9 cellular contexts compared by ENCODE assay signal in genomic region chr10:113326160-113327111, GRCh38.
A peak's percentile ranks its signal among the peaks of the same experiment; 100 is the strongest.
DNase-seq lines count a peak whose midpoint lies in the region; ATAC-seq and TF ChIP-seq lines count a peak whose summit lies in the region.
"Had no signal": no experiment of that assay in that cellular context is flagged by ENCODE, and none has a peak within 500 bp of the region (broad histone marks: within the 10 kb centered on the region; RNA-seq: fewer than 3 reads in every experiment).

No MANE protein-coding gene starts in this region.

- peak; percentile 80 for DNase-seq in GM04504 (ENCODE audit: low read depth)
- DNase-seq in HS-27A (ENCODE audit: low read depth) = peak; percentile 39
- peak; percentile 34 for DNase-seq in activated naive CD8-positive, alpha-beta T cell treated with anti-CD3 and anti-CD28 coated beads, Interleukin-2, amount 50 U/mL, for 24 hours
- peak; percentile 20 to 55 for DNase-seq in stimulated activated effector memory CD8-positive, alpha-beta T cell treated with anti-CD3 and anti-CD28 coated beads, Interleukin-12 subunit alpha, Interleukin-12 subunit beta, amount 100 ng/mL, for 72 hours (ENCODE audit: low spot score in 2 of 2)
- DNase-seq in Caco-2 = no peak
- no peak for DNase-seq in GF-D8 (lab: John Stamatoyannopoulos, UW)

- H3K4me1 Mint-ChIP-seq in activated naive CD8-positive, alpha-beta T cell treated with anti-CD3 and anti-CD28 coated beads, Interleukin-2, amount 50 U/mL, for 24 hours = peaks cover 10% of the 10 kb centered on the region
- H3K4me1 Mint-ChIP-seq in stimulated activated effector memory CD8-positive, alpha-beta T cell treated with anti-CD3 and anti-CD28 coated beads, Interleukin-12 subunit alpha, Interleukin-12 subunit beta, amount 100 ng/mL, for 72 hours = peaks cover 8% of the 10 kb centered on the region
- no peaks in the 10 kb centered on the region for H3K4me1 Mint-ChIP-seq in Caco-2 (ENCODE audit: low read depth, unreplicated experiment)

- H3K4me3 ChIP-seq in iPS-20b (ENCODE audit: low read length) (no peak overlapping the region), Caco-2 (ENCODE audit: low read depth, low read length) (no peak overlapping the region)

- H3K9me3 ChIP-seq in iPS-20b (ENCODE audit: insufficient read depth, low read depth, low read length) (no peaks in the 10 kb centered on the region), Caco-2 (no peaks in the 10 kb centered on the region)

- no peaks in the 10 kb centered on the region for H3K36me3 ChIP-seq in iPS-20b (ENCODE audit: insufficient read depth, low read depth, low read length)
- H3K36me3 ChIP-seq in Caco-2 (ENCODE audit: control insufficient read depth, insufficient read depth, low read length) = no peaks in the 10 kb centered on the region

- H3K4me1 ChIP-seq in iPS-20b (ENCODE audit: insufficient read depth, low read length) = peaks cover 15% of the 10 kb centered on the region
- H3K4me1 ChIP-seq in Caco-2 = peaks cover 7% of the 10 kb centered on the region; the same call in 1 of the 2 replicates

- no peaks in the 10 kb centered on the region for H3K9me3 Mint-ChIP-seq in activated naive CD8-positive, alpha-beta T cell treated with anti-CD3 and anti-CD28 coated beads, Interleukin-2, amount 50 U/mL, for 24 hours
- no peaks in the 10 kb centered on the region for H3K9me3 Mint-ChIP-seq in stimulated activated effector memory CD8-positive, alpha-beta T cell treated with anti-CD3 and anti-CD28 coated beads, Interleukin-12 subunit alpha, Interleukin-12 subunit beta, amount 100 ng/mL, for 72 hours
- no peaks in the 10 kb centered on the region for H3K9me3 Mint-ChIP-seq in Caco-2 (ENCODE audit: unreplicated experiment)

- peak overlapping the region; percentile 3; the same call in 1 of the 2 replicates for H3K9ac ChIP-seq in iPS-20b (ENCODE audit: low read depth, low read length)

- H3K27ac ChIP-seq in iPS-20b (ENCODE audit: low read length) = no peak overlapping the region
- H3K27ac ChIP-seq: VCaP had no signal

- no TSS peak for BruUV-seq in Caco-2 (replicated peaks; lab: Mats Ljungman, UMichigan)

- H3K4me3 Mint-ChIP-seq in activated naive CD8-positive, alpha-beta T cell treated with anti-CD3 and anti-CD28 coated beads, Interleukin-2, amount 50 U/mL, for 24 hours = no peak overlapping the region
- H3K4me3 Mint-ChIP-seq in stimulated activated effector memory CD8-positive, alpha-beta T cell treated with anti-CD3 and anti-CD28 coated beads, Interleukin-12 subunit alpha, Interleukin-12 subunit beta, amount 100 ng/mL, for 72 hours = no peak overlapping the region
- H3K4me3 Mint-ChIP-seq in Caco-2 (ENCODE audit: unreplicated experiment) = no peak overlapping the region

- H3K36me3 Mint-ChIP-seq in activated naive CD8-positive, alpha-beta T cell treated with anti-CD3 and anti-CD28 coated beads, Interleukin-2, amount 50 U/mL, for 24 hours (ENCODE audit: low read depth) = no peaks in the 10 kb centered on the region
- H3K36me3 Mint-ChIP-seq in stimulated activated effector memory CD8-positive, alpha-beta T cell treated with anti-CD3 and anti-CD28 coated beads, Interleukin-12 subunit alpha, Interleukin-12 subunit beta, amount 100 ng/mL, for 72 hours = no peaks in the 10 kb centered on the region
- H3K36me3 Mint-ChIP-seq in Caco-2 (ENCODE audit: insufficient read depth, unreplicated experiment) = no peaks in the 10 kb centered on the region

- POLR2A ChIA-PET in Caco-2 (lab: Charles Lee) = no interaction called here

- no peaks in the 10 kb centered on the region for H3K27me3 Mint-ChIP-seq in activated naive CD8-positive, alpha-beta T cell treated with anti-CD3 and anti-CD28 coated beads, Interleukin-2, amount 50 U/mL, for 24 hours
- no peaks in the 10 kb centered on the region for H3K27me3 Mint-ChIP-seq in Caco-2 (ENCODE audit: insufficient read depth, unreplicated experiment)

- peak; percentile 90 for ATAC-seq in GM21529 (IDR thresholded peaks at IDR 0.05; ENCODE audit: unreplicated experiment)
- ATAC-seq in activated naive CD8-positive, alpha-beta T cell treated with anti-CD3 and anti-CD28 coated beads, Interleukin-2, amount 50 U/mL, for 24 hours = peak; percentile 86
- ATAC-seq in stimulated activated effector memory CD8-positive, alpha-beta T cell treated with anti-CD3 and anti-CD28 coated beads, Interleukin-12 subunit alpha, Interleukin-12 subunit beta, amount 100 ng/mL, for 72 hours = peak; percentile 90

- H3K27ac Mint-ChIP-seq in activated naive CD8-positive, alpha-beta T cell treated with anti-CD3 and anti-CD28 coated beads, Interleukin-2, amount 50 U/mL, for 24 hours = no peak overlapping the region
- H3K27ac Mint-ChIP-seq in stimulated activated effector memory CD8-positive, alpha-beta T cell treated with anti-CD3 and anti-CD28 coated beads, Interleukin-12 subunit alpha, Interleukin-12 subunit beta, amount 100 ng/mL, for 72 hours = no peak overlapping the region
- no peak overlapping the region for H3K27ac Mint-ChIP-seq in Caco-2 (ENCODE audit: unreplicated experiment)

- peak in 1 of 2 experiments; percentile 12 for TF ChIP-seq CTCF in Caco-2 (IDR thresholded peaks at IDR 0.05; ENCODE audit: insufficient read depth in 1 of 2, low read depth in 1 of 2, low read length in 1 of 2, severe bottlenecking in 1 of 2, unreplicated experiment in 1 of 2)

- intact Hi-C loops in Caco-2 (cut with micrococcal nuclease; ENCODE audit: unreplicated experiment) = no loop called here

- CTCF ChIA-PET in Caco-2 (lab: Charles Lee) = interaction anchor here (1.3 kb wide), 1 partner anchor 59 kb away, joined by 4 read pairs; no protein-coding TSS in a partner anchor

- no peaks in the 10 kb centered on the region for H3K27me3 ChIP-seq in iPS-20b (ENCODE audit: insufficient read depth, low read length)
- no peaks in the 10 kb centered on the region for H3K27me3 ChIP-seq in Caco-2 (replicated peaks; ENCODE audit: control insufficient read depth, insufficient read depth, low read length)

Comparison
In these comparisons a context has a peak if more than half of its experiments do, and no peak if none do; other contexts are left out.
1. DNase-seq: peak in GM04504 (single experiment), HS-27A (single experiment), activated naive CD8-positive, alpha-beta T cell treated with anti-CD3 and anti-CD28 coated beads, Interleukin-2, amount 50 U/mL, for 24 hours (single experiment) and stimulated activated effector memory CD8-positive, alpha-beta T cell treated with anti-CD3 and anti-CD28 coated beads, Interleukin-12 subunit alpha, Interleukin-12 subunit beta, amount 100 ng/mL, for 72 hours (2 of 2); none in Caco-2 (0 of 2) and GF-D8 (single experiment).
2. Peak in every context shown above with its lines, with median percentiles within 50 percentile points of each other: ATAC-seq.